Comparison of ENCODE assay signal across 1 cellular context in genomic region chr17:9292563-9292941, GRCh38.
TF ChIP-seq lines count a peak whose summit lies in the region.

No MANE protein-coding gene starts in this region.

TF ChIP-seq in GM23338, 12 proteins besides CTCF, POLR2A, EP300 and RAD21 (continued from another document):
- TF ChIP-seq EZH2 (IDR thresholded peaks at IDR 0.05; ENCODE audit: low read depth, unreplicated experiment) (no peak), EZH2phosphoT487 (IDR thresholded peaks at IDR 0.05; ENCODE audit: unreplicated experiment) (no peak), CREB1 (CRISPR knock-in tag; IDR thresholded peaks at IDR 0.05; ENCODE audit: low read depth) (no peak), ETS1 (IDR thresholded peaks at IDR 0.05) (no peak)
